In the genomic region with DNA sequence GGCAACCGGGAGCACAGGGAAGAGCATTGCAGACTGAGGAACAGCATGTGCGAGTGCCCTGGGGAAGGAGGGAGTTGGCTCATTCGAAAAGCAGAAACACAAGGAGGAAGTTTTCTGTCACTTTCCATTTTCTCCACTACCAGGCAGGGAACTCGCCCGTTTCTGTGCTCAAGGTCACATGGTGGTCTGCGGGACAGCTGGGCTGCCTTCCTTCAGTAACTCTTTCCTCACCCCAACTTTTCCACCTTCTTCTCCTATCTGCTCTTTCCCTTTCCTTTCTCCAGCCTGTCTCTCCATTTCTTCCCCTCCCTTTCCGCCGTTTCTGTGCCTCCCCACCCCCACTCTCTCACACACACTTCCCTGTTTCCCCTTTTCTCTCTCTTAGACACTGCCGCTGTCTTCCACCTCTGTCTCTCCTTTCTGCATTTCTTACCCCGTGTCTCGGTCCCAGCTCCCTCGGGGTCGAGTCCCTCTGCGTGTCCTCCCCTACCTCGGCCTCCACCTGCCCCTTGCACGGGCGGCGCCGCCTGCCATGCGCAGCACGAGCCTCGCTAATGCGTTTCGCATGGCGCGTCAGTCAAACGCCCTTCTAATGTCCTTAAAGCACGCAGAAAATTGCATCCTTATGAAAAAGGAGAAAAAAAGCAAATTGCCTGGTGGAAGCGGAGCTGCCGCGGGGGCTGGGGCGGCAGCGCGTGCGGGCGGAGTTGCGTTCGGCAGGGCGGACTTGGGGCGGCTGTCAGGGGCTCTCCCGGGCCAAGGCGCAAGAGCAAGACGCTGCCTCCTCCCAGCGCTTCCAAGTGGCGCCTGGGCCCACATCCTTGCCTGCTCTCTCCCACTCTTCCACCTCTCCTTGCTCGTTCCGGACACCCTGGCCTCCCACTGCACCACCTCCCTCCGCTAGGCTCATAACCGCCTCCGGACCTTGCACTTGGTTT, we compare ENCODE assay signal across 12 cellular contexts. TPM values are rescaled to one million over a fixed set of nuclear protein-coding genes. Genes with fewer than 3 reads are reported as not detected.
A peak's percentile ranks its signal among the peaks of the same experiment; 100 is the strongest.
DNase-seq lines count a peak whose midpoint lies in the region; ATAC-seq, FAIRE-seq and TF ChIP-seq lines count a peak whose summit lies in the region.
"Had no signal": no experiment of that assay in that cellular context is flagged by ENCODE, and none has a peak within 500 bp of the region (broad histone marks: within the 10 kb centered on the region; RNA-seq: fewer than 3 reads in every experiment).

No MANE protein-coding gene starts in this region.

- CTCF ChIA-PET in activated B cell treated with CpG ODN at 0.5 μM for 24 hours (lab: Charles Lee) = no interaction called here

- DNase-seq in T-helper 2 cell treated with Interferon-gamma antibody and Interleukin-4, amounts not matched to agents 5 μg/mL and 100 μg/mL, for 36 hours (ENCODE audit: low spot score) = no peak
- DNase-seq in T-helper 2 cell = no peak
- DNase-seq in activated B cell treated with CpG ODN at 0.5 μM for 24 hours = no peak
- no peak for DNase-seq in kidney
- no peak for DNase-seq in stimulated activated effector memory CD8-positive, alpha-beta T cell treated with anti-CD3 and anti-CD28 coated beads, Interleukin-12 subunit alpha, Interleukin-12 subunit beta, amount 100 ng/mL, for 72 hours (ENCODE audit: low spot score in 2 of 2)
- DNase-seq: activated effector memory CD4-positive, alpha-beta T cell treated with anti-CD3 and anti-CD28 coated beads, Interleukin-2, amount 50 U/mL, for 16 hours; NCI-H2029 treated with DMSO at 0.1 percent for 48 hours had no signal

- POLR2A ChIA-PET in activated B cell treated with CpG ODN at 0.5 μM for 24 hours (lab: Charles Lee) = no interaction called here

- no peak overlapping the region for H3K27ac ChIP-seq in kidney (ENCODE audit: low read depth in 2 of 2, low read length in 2 of 2)

- peaks cover 2% of the 10 kb centered on the region for H3K36me3 Mint-ChIP-seq in T-helper 2 cell treated with Interferon-gamma antibody and Interleukin-4, amounts not matched to agents 5 μg/mL and 100 μg/mL, for 36 hours (ENCODE audit: low read depth)
- H3K36me3 Mint-ChIP-seq in activated B cell treated with CpG ODN at 0.5 μM for 24 hours (ENCODE audit: low read depth) = no peaks in the 10 kb centered on the region
- H3K36me3 Mint-ChIP-seq in stimulated activated effector memory CD8-positive, alpha-beta T cell treated with anti-CD3 and anti-CD28 coated beads, Interleukin-12 subunit alpha, Interleukin-12 subunit beta, amount 100 ng/mL, for 72 hours = peaks cover 6% of the 10 kb centered on the region

- H3K9me3 ChIP-seq in kidney (ENCODE audit: control insufficient read depth in 1 of 2, low read length in 2 of 2) = no peaks in the 10 kb centered on the region

- H3K4me1 Mint-ChIP-seq in T-helper 2 cell treated with Interferon-gamma antibody and Interleukin-4, amounts not matched to agents 5 μg/mL and 100 μg/mL, for 36 hours (ENCODE audit: low read depth) = peaks cover 16% of the 10 kb centered on the region
- peaks cover 26% of the 10 kb centered on the region for H3K4me1 Mint-ChIP-seq in activated B cell treated with CpG ODN at 0.5 μM for 24 hours
- peaks cover 38% of the 10 kb centered on the region for H3K4me1 Mint-ChIP-seq in stimulated activated effector memory CD8-positive, alpha-beta T cell treated with anti-CD3 and anti-CD28 coated beads, Interleukin-12 subunit alpha, Interleukin-12 subunit beta, amount 100 ng/mL, for 72 hours

- ATAC-seq in activated B cell treated with CpG ODN at 0.5 μM for 24 hours (ENCODE audit: low read depth) (no peak), GM19023 (IDR thresholded peaks at IDR 0.05; ENCODE audit: unreplicated experiment) (no peak), GM18858 (IDR thresholded peaks at IDR 0.05; ENCODE audit: unreplicated experiment) (no peak), GM19452 (IDR thresholded peaks at IDR 0.05; ENCODE audit: unreplicated experiment) (no peak)
- ATAC-seq in stimulated activated effector memory CD8-positive, alpha-beta T cell treated with anti-CD3 and anti-CD28 coated beads, Interleukin-12 subunit alpha, Interleukin-12 subunit beta, amount 100 ng/mL, for 72 hours = no peak

- peaks cover 92% of the 10 kb centered on the region for H3K27me3 Mint-ChIP-seq in T-helper 2 cell treated with Interferon-gamma antibody and Interleukin-4, amounts not matched to agents 5 μg/mL and 100 μg/mL, for 36 hours (ENCODE audit: low read depth)
- H3K27me3 Mint-ChIP-seq in activated B cell treated with CpG ODN at 0.5 μM for 24 hours = peaks cover 79% of the 10 kb centered on the region

- intact Hi-C loops in activated B cell treated with CpG ODN at 0.5 μM for 24 hours (cut with micrococcal nuclease) (no loop called here), kidney (cut with DNase I) (no loop called here)

- no peak overlapping the region for H3K9ac ChIP-seq in kidney (ENCODE audit: low read length in 2 of 2)

- H3K4me3 ChIP-seq in kidney (ENCODE audit: low read length in 2 of 2) = peak overlapping the region; percentile 19 to 39

- no peaks in the 10 kb centered on the region for H3K4me1 ChIP-seq in kidney (ENCODE audit: control insufficient read depth in 1 of 2, insufficient read depth in 1 of 2, low read depth in 1 of 2, low read length in 2 of 2)

- no peak overlapping the region for H3K27ac Mint-ChIP-seq in T-helper 2 cell treated with Interferon-gamma antibody and Interleukin-4, amounts not matched to agents 5 μg/mL and 100 μg/mL, for 36 hours
- no peak overlapping the region for H3K27ac Mint-ChIP-seq in activated B cell treated with CpG ODN at 0.5 μM for 24 hours
- no peak overlapping the region for H3K27ac Mint-ChIP-seq in stimulated activated effector memory CD8-positive, alpha-beta T cell treated with anti-CD3 and anti-CD28 coated beads, Interleukin-12 subunit alpha, Interleukin-12 subunit beta, amount 100 ng/mL, for 72 hours

- H3K4me3 Mint-ChIP-seq in T-helper 2 cell treated with Interferon-gamma antibody and Interleukin-4, amounts not matched to agents 5 μg/mL and 100 μg/mL, for 36 hours = peak overlapping the region; percentile 38
- peak overlapping the region; percentile 77 for H3K4me3 Mint-ChIP-seq in activated B cell treated with CpG ODN at 0.5 μM for 24 hours
- peak overlapping the region; percentile 40 for H3K4me3 Mint-ChIP-seq in stimulated activated effector memory CD8-positive, alpha-beta T cell treated with anti-CD3 and anti-CD28 coated beads, Interleukin-12 subunit alpha, Interleukin-12 subunit beta, amount 100 ng/mL, for 72 hours

- H3K9me3 Mint-ChIP-seq in T-helper 2 cell treated with Interferon-gamma antibody and Interleukin-4, amounts not matched to agents 5 μg/mL and 100 μg/mL, for 36 hours = no peaks in the 10 kb centered on the region
- H3K9me3 Mint-ChIP-seq in activated B cell treated with CpG ODN at 0.5 μM for 24 hours = no peaks in the 10 kb centered on the region
- H3K9me3 Mint-ChIP-seq in stimulated activated effector memory CD8-positive, alpha-beta T cell treated with anti-CD3 and anti-CD28 coated beads, Interleukin-12 subunit alpha, Interleukin-12 subunit beta, amount 100 ng/mL, for 72 hours = no peaks in the 10 kb centered on the region

- TF ChIP-seq CTCF in activated B cell treated with CpG ODN at 0.5 μM for 24 hours (IDR thresholded peaks at IDR 0.05) (no peak), kidney (IDR thresholded peaks at IDR 0.05; ENCODE audit: borderline replicate concordance, extremely low read depth, insufficient read depth) (no peak)

- no peak for FAIRE-seq in kidney (lab: Jason Lieb, UNC)
- FAIRE-seq: islet of Langerhans had no signal

- no peaks in the 10 kb centered on the region for H3K36me3 ChIP-seq in kidney (ENCODE audit: control insufficient read depth in 1 of 2, insufficient read depth in 2 of 2, low read length in 2 of 2)

RNA-seq across cellular contexts. Expression of a gene that starts 9.5 kb away (rescaled TPM):
- total RNA-seq in activated B cell treated with CpG ODN at 0.5 μM for 24 hours (not detected in 2 replicates), kidney (not detected)
- not detected for polyA plus RNA-seq in kidney (ENCODE audit: insufficient read depth, low read depth, low replicate concordance)
- polyA plus RNA-seq: BJ had no signal
